Comparison of ENCODE assay signal across 26 cellular contexts in the genomic region with DNA sequence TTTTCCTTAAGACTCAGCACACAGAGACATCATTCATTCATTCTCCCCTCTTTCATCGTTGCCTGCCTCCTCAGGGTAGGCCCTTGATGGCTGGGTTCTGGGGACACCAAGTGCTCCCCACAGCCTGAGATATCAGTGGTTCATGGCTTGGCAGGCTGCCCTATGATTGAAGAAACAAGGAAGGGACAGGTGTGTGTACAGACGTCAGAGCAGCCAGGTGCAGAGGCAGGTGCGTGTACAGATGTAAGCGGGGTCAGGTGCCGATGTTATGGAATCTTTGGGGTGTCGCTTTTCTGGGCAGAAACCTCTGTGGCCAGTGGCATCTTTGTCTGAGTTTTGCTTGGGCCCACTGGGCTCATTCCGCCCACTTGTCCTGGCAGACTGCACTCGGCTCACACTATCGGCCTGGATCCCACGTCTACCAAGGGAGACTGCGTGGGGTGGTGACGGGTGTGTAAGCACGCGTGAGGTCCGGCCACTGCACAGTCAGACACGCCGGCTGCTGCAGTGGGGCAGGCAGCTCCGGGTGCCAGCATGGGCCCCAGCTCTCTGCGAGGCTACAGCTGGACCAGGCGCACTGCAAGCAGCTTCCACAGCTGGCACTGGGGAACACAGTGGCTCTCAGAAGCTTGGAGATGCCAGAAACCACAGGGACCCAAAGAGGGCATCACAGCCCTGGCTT. TPM values are rescaled to one million over a fixed set of nuclear protein-coding genes. Genes with fewer than 3 reads are reported as not detected.
DNase-seq lines count a peak whose midpoint lies in the region; ATAC-seq, FAIRE-seq and TF ChIP-seq lines count a peak whose summit lies in the region.
"Had no signal": no experiment of that assay in that cellular context is flagged by ENCODE, and none has a peak within 500 bp of the region (broad histone marks: within the 10 kb centered on the region; RNA-seq: fewer than 3 reads in every experiment).

No MANE protein-coding gene starts in this region.

- peak overlapping the region; percentile 65 for H3K27ac Mint-ChIP-seq in central memory CD8-positive, alpha-beta T cell (ENCODE audit: low read depth)
- H3K27ac Mint-ChIP-seq: activated naive CD8-positive, alpha-beta T cell treated with anti-CD3 and anti-CD28 coated beads, Interleukin-2, amount 10 ng/mL, durations not matched to agents 7 days and 5 days; activated T-helper 17 cell treated with anti-CD3 and anti-CD28 coated beads, Interleukin-2, amount 50 U/mL, for 72 hours; CD8-positive, alpha-beta T cell had no signal

- ATAC-seq in central memory CD8-positive, alpha-beta T cell (replicated peaks; ENCODE audit: extremely low read depth, poor library complexity, severe bottlenecking): no peak
- ATAC-seq: activated T-helper 17 cell treated with anti-CD3 and anti-CD28 coated beads, Interleukin-2, amount 50 U/mL, for 72 hours; CD8-positive, alpha-beta T cell had no signal

- in situ Hi-C loops in transverse colon (cut with MboI; ENCODE audit: low pct_ligation_motif_present in 1 of 4, low pct_unique_long_range_greater_than_20kb in 1 of 4, low sequenced_read_pairs in 3 of 4): loop anchor here in 3 of 4 donors (10.0 to 25.0 kb wide), 4 partner anchors 63 to 301 kb away; no protein-coding TSS in a partner anchor

- H3K4me1 ChIP-seq in transverse colon (peaks cover 3 to 14% (median 9%) of the 10 kb centered on the region in 4 donors), kidney (ENCODE audit: control insufficient read depth in 1 of 2, insufficient read depth in 1 of 2, low read depth in 1 of 2, low read length in 2 of 2) (peaks cover 8 to 12% of the 10 kb centered on the region in 2 donors)
- H3K4me1 ChIP-seq: HAP-1 had no signal

- FAIRE-seq in kidney (lab: Jason Lieb, UNC): no peak
- FAIRE-seq: frontal cortex had no signal

- H3K27ac ChIP-seq in transverse colon (no peak overlapping the region), kidney (ENCODE audit: low read depth in 2 of 2, low read length in 2 of 2) (no peak overlapping the region)
- H3K27ac ChIP-seq: epithelial cell of prostate, tibial nerve had no signal

- WGBS in transverse colon (ENCODE audit: low coverage in 1 of 2), 2 donors: 61% methylated on average over 20 of the region's 20 CpGs; no CpG with 5 or more reads in 1 of the 2 donors

- intact Hi-C loops in transverse colon (cut with DNase I; ENCODE audit: low total_unique reads) (no loop called here), kidney (cut with DNase I) (no loop called here)

- no peaks in the 10 kb centered on the region for H3K36me3 ChIP-seq in transverse colon
- H3K36me3 ChIP-seq in kidney (ENCODE audit: control insufficient read depth in 1 of 2, insufficient read depth in 2 of 2, low read length in 2 of 2): no peaks in the 10 kb centered on the region
- H3K36me3 ChIP-seq: HAP-1, tibial nerve had no signal

- peaks cover 3% of the 10 kb centered on the region for H3K36me3 Mint-ChIP-seq in central memory CD8-positive, alpha-beta T cell (ENCODE audit: insufficient read depth)
- H3K36me3 Mint-ChIP-seq: activated naive CD8-positive, alpha-beta T cell treated with anti-CD3 and anti-CD28 coated beads, Interleukin-2, amount 10 ng/mL, durations not matched to agents 7 days and 5 days; CD8-positive, alpha-beta T cell had no signal

- H3K4me3 Mint-ChIP-seq in central memory CD8-positive, alpha-beta T cell: no peak overlapping the region
- H3K4me3 Mint-ChIP-seq: activated naive CD8-positive, alpha-beta T cell treated with anti-CD3 and anti-CD28 coated beads, Interleukin-2, amount 10 ng/mL, durations not matched to agents 7 days and 5 days; activated T-helper 17 cell treated with anti-CD3 and anti-CD28 coated beads, Interleukin-2, amount 50 U/mL, for 72 hours; CD8-positive, alpha-beta T cell had no signal

- H3K4me3 ChIP-seq in transverse colon (no peak overlapping the region), kidney (ENCODE audit: low read length in 2 of 2) (no peak overlapping the region)
- H3K4me3 ChIP-seq: HAP-1, tibial nerve had no signal

- H3K27me3 Mint-ChIP-seq in central memory CD8-positive, alpha-beta T cell: peaks cover 12% of the 10 kb centered on the region

- H3K27me3 ChIP-seq in transverse colon: no peaks in the 10 kb centered on the region
- H3K27me3 ChIP-seq: tibial nerve had no signal

- DNase-seq in NCI-H748 (lab: John Stamatoyannopoulos, UW; ENCODE audit: unreplicated experiment) (peak; percentile 62), NCI-H748 treated with DMSO at 0.1 percent for 48 hours (lab: John Stamatoyannopoulos, UW) (no peak), NCI-H2196 (lab: John Stamatoyannopoulos, UW; ENCODE audit: unreplicated experiment) (peak; percentile 64), transverse colon (peak; percentile 67), kidney (no peak), epidermal melanocyte (ENCODE audit: insufficient read length, low spot score) (no peak)
- no peak for DNase-seq in central memory CD8-positive, alpha-beta T cell (ENCODE audit: low spot score in 2 of 2)
- no peak for DNase-seq in effector CD4-positive, alpha-beta T cell
- DNase-seq: ACHN; activated CD4-positive, CD25-positive, alpha-beta regulatory T cell treated with anti-CD3 and anti-CD28 coated beads, Interleukin-2, amount 50 U/mL, for 72 hours; activated naive CD8-positive, alpha-beta T cell treated with anti-CD3 and anti-CD28 coated beads, Interleukin-2, amount 10 ng/mL, durations not matched to agents 7 days and 5 days; CD8-positive, alpha-beta T cell; dermis blood vessel endothelial cell; Kasumi-1; midbrain; NCI-H1417 treated with DMSO at 0.1 percent for 48 hours; NCI-H524 treated with DMSO at 0.1 percent for 48 hours; SK-N-SH; stimulated activated naive CD4-positive, alpha-beta T cell had no signal

- H3K9me3 Mint-ChIP-seq in central memory CD8-positive, alpha-beta T cell: no peaks in the 10 kb centered on the region
- H3K9me3 Mint-ChIP-seq: activated T-helper 17 cell treated with anti-CD3 and anti-CD28 coated beads, Interleukin-2, amount 50 U/mL, for 72 hours; CD8-positive, alpha-beta T cell had no signal

- TF ChIP-seq CTCF in transverse colon (IDR thresholded peaks at IDR 0.05) (no peak), kidney (IDR thresholded peaks at IDR 0.05; ENCODE audit: borderline replicate concordance, extremely low read depth, insufficient read depth) (no peak)

- no peak overlapping the region for H3K9ac ChIP-seq in kidney (ENCODE audit: low read length in 2 of 2)
- H3K9ac ChIP-seq: SK-N-SH had no signal

- H3K9me3 ChIP-seq in transverse colon (no peaks in the 10 kb centered on the region), kidney (ENCODE audit: control insufficient read depth in 1 of 2, low read length in 2 of 2) (no peaks in the 10 kb centered on the region)
- H3K9me3 ChIP-seq: HAP-1, SK-N-SH, tibial nerve had no signal

- TF ChIP-seq EP300 in transverse colon (IDR thresholded peaks at IDR 0.05; ENCODE audit: low read depth): no peak

- H3K4me1 Mint-ChIP-seq in central memory CD8-positive, alpha-beta T cell: no peaks in the 10 kb centered on the region
- H3K4me1 Mint-ChIP-seq: activated T-helper 17 cell treated with anti-CD3 and anti-CD28 coated beads, Interleukin-2, amount 50 U/mL, for 72 hours had no signal

- TF ChIP-seq POLR2A in transverse colon (IDR thresholded peaks at IDR 0.05): no peak

RNA-seq across cellular contexts. Expression of a gene that starts 20.9 kb away (rescaled TPM):
- total RNA-seq in transverse colon (10 to 100 TPM; 18.0 to 51.2 (median 25.1) TPM), kidney (55.4 TPM)
- polyA plus RNA-seq in kidney (ENCODE audit: insufficient read depth, low read depth, low replicate concordance): 26.4 TPM

RNA-seq across cellular contexts. Expression of a gene that starts 23.2 kb away (rescaled TPM):
- total RNA-seq in transverse colon: under 1 TPM in 1 of 4 donors, not detected in 3; 0.79 TPM
- not detected for total RNA-seq in kidney
- polyA plus RNA-seq in kidney (ENCODE audit: insufficient read depth, low read depth, low replicate concordance): not detected
- total RNA-seq: activated naive CD8-positive, alpha-beta T cell treated with anti-CD3 and anti-CD28 coated beads, Interleukin-2, amount 10 ng/mL, durations not matched to agents 7 days and 5 days; activated T-helper 17 cell treated with anti-CD3 and anti-CD28 coated beads, Interleukin-2, amount 50 U/mL, for 72 hours; CD8-positive, alpha-beta T cell; dermis blood vessel endothelial cell; frontal cortex; pulmonary artery endothelial cell; tibial nerve had no signal
- polyA plus RNA-seq: neural cell, SK-N-SH had no signal

RNA-seq across cellular contexts. Expression of a gene that starts 48.2 kb away (rescaled TPM):
- total RNA-seq in transverse colon (100 to 1,000 TPM in 2 of 4 donors, 10 to 100 TPM in 2; 46.0 to 424 (median 210) TPM), kidney (13.0 TPM)
- 5.7 TPM for polyA plus RNA-seq in kidney (ENCODE audit: insufficient read depth, low read depth, low replicate concordance)

Comparison
In these comparisons a context has a peak if more than half of its experiments do, and no peak if none do; other contexts are left out.
1. DNase-seq: peak in NCI-H748 (single experiment), NCI-H2196 (single experiment) and transverse colon (single experiment); none in NCI-H748 treated with DMSO at 0.1 percent for 48 hours (single experiment), central memory CD8-positive, alpha-beta T cell (0 of 2), kidney (single experiment), epidermal melanocyte (single experiment) and effector CD4-positive, alpha-beta T cell (single experiment).